Comparison of ENCODE assay signal across 21 cellular contexts in the genomic region with DNA sequence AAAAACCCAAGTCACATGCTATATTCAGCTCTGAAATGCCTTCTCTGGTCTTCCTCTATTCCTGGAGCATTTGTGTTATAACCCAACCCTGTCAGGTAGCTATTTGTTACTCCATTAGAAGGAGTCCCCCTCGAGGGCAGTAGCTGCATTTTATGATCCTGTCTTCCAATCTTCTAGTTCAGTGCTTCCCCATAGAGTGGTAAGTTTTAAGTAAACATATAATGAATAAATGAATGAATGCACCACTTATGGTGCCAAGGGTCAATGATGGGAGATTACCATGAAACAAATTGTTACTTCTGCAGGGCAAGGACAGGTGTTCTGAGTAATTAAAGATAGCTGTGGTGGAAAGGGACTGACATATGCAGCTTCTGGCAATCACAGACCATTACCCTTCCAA.
"Had no signal": no experiment of that assay in that cellular context is flagged by ENCODE, and none has a peak within 500 bp of the region (broad histone marks: within the 10 kb centered on the region; RNA-seq: fewer than 3 reads in every experiment).

No MANE protein-coding gene starts in this region.

- DNase-seq: activated CD4-positive, alpha-beta T cell treated with anti-CD3 and anti-CD28 coated beads for 4 hours; activated CD4-positive, alpha-beta T cell treated with anti-CD3 and anti-CD28 coated beads, Interleukin-2, amount 50 U/mL, for 48 hours; activated CD4-positive, CD25-positive, alpha-beta regulatory T cell; activated CD8-positive, alpha-beta memory T cell treated with anti-CD3 and anti-CD28 coated beads, Interleukin-2, amount 50 U/mL, for 48 hours; activated naive CD4-positive, alpha-beta T cell treated with Interleukin-2 at 50 U/mL for 16 hours; activated naive CD8-positive, alpha-beta T cell treated with anti-CD3 and anti-CD28 coated beads, Interleukin-2, amount 10 ng/mL, durations not matched to agents 7 days and 5 days; activated T-cell treated with anti-CD3 and anti-CD28 coated beads, Interleukin-2, amount 50 U/mL, for 48 hours; amniotic stem cell; cerebellar nuclear complex; cortex of kidney; heart left ventricle; left cardiac atrium; pancreas; psoas muscle; stimulated activated CD4-positive, alpha-beta T cell treated with anti-CD3 and anti-CD28 coated beads, Interleukin-12 subunit alpha, Interleukin-12 subunit beta, amount 100 ng/mL, for 4 hours; stimulated activated CD4-positive, alpha-beta T cell treated with anti-CD3 and anti-CD28 coated beads, Interleukin-4, amount 100 ng/mL, for 4 hours; substantia nigra had no signal

- H3K27ac ChIP-seq: epithelial cell of prostate, pancreas, psoas muscle, tibial nerve had no signal

- ATAC-seq: heart left ventricle; left cardiac atrium; natural killer cell treated with Interleukin-12 subunit alpha and Interleukin-12 subunit beta and Interleukin-15 and Interleukin-18, amount 100 ng/mL, for 72 hours; pancreas; psoas muscle had no signal

- H3K27me3 ChIP-seq: pancreas, right atrium auricular region, tibial nerve had no signal

- H3K9me3 ChIP-seq: heart left ventricle, pancreas, psoas muscle, right atrium auricular region, tibial nerve had no signal

- H3K4me3 ChIP-seq: heart left ventricle, pancreas, psoas muscle, right atrium auricular region, tibial nerve had no signal

- H3K36me3 ChIP-seq: pancreas, right atrium auricular region, tibial nerve had no signal
